ENCODE assay signal across 1 cellular context in the genomic region with DNA sequence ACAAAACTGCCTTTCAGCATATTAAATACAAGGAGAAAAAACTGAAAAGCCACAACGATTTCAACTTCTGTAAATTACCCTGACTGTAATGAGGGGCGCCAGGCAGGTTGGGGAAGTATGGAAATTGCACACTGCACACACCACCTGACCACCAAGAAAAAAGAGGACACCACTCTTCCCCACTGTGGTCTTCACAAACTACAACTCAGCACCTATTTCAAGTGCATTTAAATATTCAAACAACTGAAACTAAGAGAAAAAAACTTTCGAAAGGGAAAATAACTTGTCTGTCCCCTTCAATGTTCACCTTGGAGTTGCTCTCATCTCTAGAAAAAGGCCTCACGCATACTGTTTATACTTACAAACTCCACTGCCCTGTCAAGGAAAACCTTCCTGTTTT.
TF ChIP-seq lines count a peak whose summit lies in the region.

No MANE protein-coding gene starts in this region.

TF ChIP-seq in H1, 55 proteins besides CTCF, POLR2A, EP300 and RAD21:
- no peak for TF ChIP-seq SAP30 (IDR thresholded peaks at IDR 0.05; ENCODE audit: insufficient read depth, insufficient replicate concordance, low read length)
- no peak for TF ChIP-seq CHD2 (IDR thresholded peaks at IDR 0.05; ENCODE audit: low read length)
- no peak for TF ChIP-seq SIN3A (conservative IDR thresholded peaks at IDR 0.05 in 1 of 2, IDR thresholded peaks at IDR 0.05 in 1 of 2; ENCODE audit: low read depth in 1 of 2, low read length in 2 of 2)
- no peak for TF ChIP-seq CHD1 (IDR thresholded peaks at IDR 0.05; ENCODE audit: low read depth, low read length)
- no peak for TF ChIP-seq E2F6 (IDR thresholded peaks at IDR 0.05)
- TF ChIP-seq TCF12 (IDR thresholded peaks at IDR 0.05; ENCODE audit: low read depth, low read length) = no peak
- TF ChIP-seq, protein P1, sequence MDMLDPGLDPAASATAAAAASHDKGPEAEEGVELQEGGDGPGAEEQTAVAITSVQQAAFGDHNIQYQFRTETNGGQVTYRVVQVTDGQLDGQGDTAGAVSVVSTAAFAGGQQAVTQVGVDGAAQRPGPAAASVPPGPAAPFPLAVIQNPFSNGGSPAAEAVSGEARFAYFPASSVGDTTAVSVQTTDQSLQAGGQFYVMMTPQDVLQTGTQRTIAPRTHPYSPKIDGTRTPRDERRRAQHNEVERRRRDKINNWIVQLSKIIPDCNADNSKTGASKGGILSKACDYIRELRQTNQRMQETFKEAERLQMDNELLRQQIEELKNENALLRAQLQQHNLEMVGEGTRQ (IDR thresholded peaks at IDR 0.05; ENCODE audit: low read length) = no peak
- no peak for TF ChIP-seq GTF2F1 (IDR thresholded peaks at IDR 0.05; ENCODE audit: borderline replicate concordance, low read depth, low read length)
- no peak for TF ChIP-seq HDAC2 (IDR thresholded peaks at IDR 0.05; ENCODE audit: borderline replicate concordance in 1 of 2, low read depth in 2 of 2, low read length in 2 of 2)
- no peak for TF ChIP-seq EGR1 (IDR thresholded peaks at IDR 0.05; ENCODE audit: borderline replicate concordance, low read depth, low read length)
TF ChIP-seq in H1: peak in this region for 0.
